Comparison of ENCODE assay signal across 13 cellular contexts in the genomic region with DNA sequence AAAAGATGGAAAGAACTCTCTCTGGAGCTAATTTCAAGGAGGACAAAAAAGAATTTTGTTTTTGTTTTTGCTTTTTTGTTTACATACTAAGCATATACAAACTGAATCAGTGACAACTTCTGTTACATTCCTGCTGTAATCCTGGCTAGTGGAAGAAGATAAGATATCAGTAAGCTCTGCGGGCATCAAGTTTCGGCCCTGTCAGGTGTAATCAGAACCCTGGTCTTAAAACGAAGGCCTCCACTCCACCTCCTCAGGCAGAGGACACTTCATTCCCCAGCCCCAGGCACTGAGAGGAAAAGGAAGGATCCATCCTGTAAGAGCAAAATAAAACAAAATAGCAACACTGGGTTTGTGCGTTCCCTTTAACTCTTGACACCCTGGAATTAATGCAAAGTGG.
DNase-seq lines count a peak whose midpoint lies in the region; ATAC-seq and TF ChIP-seq lines count a peak whose summit lies in the region.
"Had no signal": no experiment of that assay in that cellular context is flagged by ENCODE, and none has a peak within 500 bp of the region (broad histone marks: within the 10 kb centered on the region; RNA-seq: fewer than 3 reads in every experiment).

No MANE protein-coding gene starts in this region.

- H3K27me3 Mint-ChIP-seq in activated T-cell treated with anti-CD3 and anti-CD28 coated beads, Interleukin-2, amount 50 U/mL, for 72 hours (ENCODE audit: low read depth), result peaks cover 58% of the 10 kb centered on the region
- H3K27me3 Mint-ChIP-seq in activated T-helper 17 cell treated with anti-CD3 and anti-CD28 coated beads, Interleukin-2, amount 50 U/mL, for 72 hours, result peaks cover 48% of the 10 kb centered on the region

- H3K36me3 Mint-ChIP-seq in activated T-cell treated with anti-CD3 and anti-CD28 coated beads, Interleukin-2, amount 50 U/mL, for 72 hours (ENCODE audit: insufficient read depth in 2 of 2), result no peaks in the 10 kb centered on the region
- H3K36me3 Mint-ChIP-seq in activated T-helper 17 cell treated with anti-CD3 and anti-CD28 coated beads, Interleukin-2, amount 50 U/mL, for 72 hours (ENCODE audit: low read depth), result no peaks in the 10 kb centered on the region
- H3K36me3 Mint-ChIP-seq: activated CD8-positive, alpha-beta memory T cell treated with anti-CD3 and anti-CD28 coated beads, Interleukin-2, amount 10 ng/mL, durations not matched to agents 7 days and 5 days had no signal

- H3K27me3 ChIP-seq in adipocyte (replicated peaks; ENCODE audit: control insufficient read depth, insufficient read depth, low read length) (no peaks in the 10 kb centered on the region), suprapubic skin (no peaks in the 10 kb centered on the region)
- H3K27me3 ChIP-seq: right lobe of liver had no signal

- H3K4me3 ChIP-seq in adipocyte (ENCODE audit: low read length) (no peak overlapping the region), suprapubic skin (no peak overlapping the region)
- H3K4me3 ChIP-seq: right lobe of liver had no signal

- H3K4me1 ChIP-seq in adipocyte (ENCODE audit: control insufficient read depth, insufficient read depth, low read length), result peaks cover 53% of the 10 kb centered on the region
- peaks cover 40% of the 10 kb centered on the region for H3K4me1 ChIP-seq in suprapubic skin

- no peak overlapping the region for H3K27ac Mint-ChIP-seq in activated T-cell treated with anti-CD3 and anti-CD28 coated beads, Interleukin-2, amount 50 U/mL, for 72 hours
- no peak overlapping the region for H3K27ac Mint-ChIP-seq in activated T-helper 17 cell treated with anti-CD3 and anti-CD28 coated beads, Interleukin-2, amount 50 U/mL, for 72 hours
- H3K27ac Mint-ChIP-seq: activated CD8-positive, alpha-beta memory T cell treated with anti-CD3 and anti-CD28 coated beads, Interleukin-2, amount 10 ng/mL, durations not matched to agents 7 days and 5 days had no signal

- peak; percentile 39 for DNase-seq in HT-29 (ENCODE audit: low spot score)
- peak; percentile 58 for DNase-seq in adipocyte (ENCODE audit: low read depth)
- peak; percentile 72 for DNase-seq in islet precursor cell
- no peak for DNase-seq in suprapubic skin (ENCODE audit: low spot score in 2 of 2)
- no peak for DNase-seq in activated T-cell treated with anti-CD3 and anti-CD28 coated beads, Interleukin-2, amount 50 U/mL, for 72 hours
- no peak for DNase-seq in MV-4-11 (lab: John Stamatoyannopoulos, UW)
- DNase-seq in kidney glomerular epithelial cell (lab: John Stamatoyannopoulos, UW), result no peak
- DNase-seq: activated CD8-positive, alpha-beta memory T cell treated with anti-CD3 and anti-CD28 coated beads, Interleukin-2, amount 10 ng/mL, durations not matched to agents 7 days and 5 days; midbrain; NCI-H524 treated with DMSO at 0.1 percent for 48 hours; right lobe of liver; T-helper 1 cell had no signal

- H3K27ac ChIP-seq in suprapubic skin, result peak overlapping the region; percentile 58

- no peaks in the 10 kb centered on the region for H3K9me3 Mint-ChIP-seq in activated T-cell treated with anti-CD3 and anti-CD28 coated beads, Interleukin-2, amount 50 U/mL, for 72 hours
- H3K9me3 Mint-ChIP-seq in activated T-helper 17 cell treated with anti-CD3 and anti-CD28 coated beads, Interleukin-2, amount 50 U/mL, for 72 hours, result no peaks in the 10 kb centered on the region

- no peak overlapping the region for H3K4me3 Mint-ChIP-seq in activated T-cell treated with anti-CD3 and anti-CD28 coated beads, Interleukin-2, amount 50 U/mL, for 72 hours
- no peak overlapping the region for H3K4me3 Mint-ChIP-seq in activated T-helper 17 cell treated with anti-CD3 and anti-CD28 coated beads, Interleukin-2, amount 50 U/mL, for 72 hours
- H3K4me3 Mint-ChIP-seq: activated CD8-positive, alpha-beta memory T cell treated with anti-CD3 and anti-CD28 coated beads, Interleukin-2, amount 10 ng/mL, durations not matched to agents 7 days and 5 days had no signal

- no peak for TF ChIP-seq POLR2A in suprapubic skin (IDR thresholded peaks at IDR 0.05)

- no peak for TF ChIP-seq EP300 in suprapubic skin (IDR thresholded peaks at IDR 0.05)

- peaks cover 13% of the 10 kb centered on the region for H3K4me1 Mint-ChIP-seq in activated T-cell treated with anti-CD3 and anti-CD28 coated beads, Interleukin-2, amount 50 U/mL, for 72 hours (ENCODE audit: low read depth)
- H3K4me1 Mint-ChIP-seq in activated T-helper 17 cell treated with anti-CD3 and anti-CD28 coated beads, Interleukin-2, amount 50 U/mL, for 72 hours, result peaks cover 7% of the 10 kb centered on the region

- no peak for ATAC-seq in activated T-cell treated with anti-CD3 and anti-CD28 coated beads, Interleukin-2, amount 50 U/mL, for 72 hours (replicated peaks in 1 of 2)
- ATAC-seq in activated T-helper 17 cell treated with anti-CD3 and anti-CD28 coated beads, Interleukin-2, amount 50 U/mL, for 72 hours (replicated peaks), result no peak
- ATAC-seq: activated CD8-positive, alpha-beta memory T cell treated with anti-CD3 and anti-CD28 coated beads, Interleukin-2, amount 10 ng/mL, durations not matched to agents 7 days and 5 days had no signal

- H3K9me3 ChIP-seq in adipocyte (ENCODE audit: control insufficient read depth, low read length) (no peaks in the 10 kb centered on the region), suprapubic skin (no peaks in the 10 kb centered on the region)
- H3K9me3 ChIP-seq: right lobe of liver had no signal

- peak overlapping the region; percentile 78 for H3K9ac ChIP-seq in adipocyte (ENCODE audit: low read length)

- WGBS in suprapubic skin, result 46% methylated on average over 4 of the region's 4 CpGs

- no peak for TF ChIP-seq CTCF in suprapubic skin (IDR thresholded peaks at IDR 0.05)

- H3K36me3 ChIP-seq in adipocyte (ENCODE audit: control insufficient read depth, insufficient read depth, low read length, severe bottlenecking), result no peaks in the 10 kb centered on the region
- no peaks in the 10 kb centered on the region for H3K36me3 ChIP-seq in suprapubic skin
- H3K36me3 ChIP-seq: right lobe of liver had no signal

Comparison
In these comparisons a context has a peak if more than half of its experiments do, and no peak if none do; other contexts are left out.
1. DNase-seq: peak in HT-29 (single experiment), adipocyte (single experiment) and islet precursor cell (single experiment); none in suprapubic skin (0 of 2), activated T-cell treated with anti-CD3 and anti-CD28 coated beads, Interleukin-2, amount 50 U/mL, for 72 hours (0 of 2), MV-4-11 (single experiment) and kidney glomerular epithelial cell (single experiment).